In genomic region chr7:102713011-102713690, GRCh38 we compare ENCODE assay signal across 8 cellular contexts. TPM values are rescaled to one million over a fixed set of nuclear protein-coding genes. Genes with fewer than 3 reads are reported as not detected.
DNase-seq lines count a peak whose midpoint lies in the region; ATAC-seq and TF ChIP-seq lines count a peak whose summit lies in the region.
"Not testable (repeated sequence)": the region's sequence is repeated elsewhere in the genome, so short reads cannot be mapped to it uniquely, and the experiment has no call there.

No MANE protein-coding gene starts in this region.

- H3K27me3 ChIP-seq in CD8-positive, alpha-beta T cell (ENCODE audit: insufficient read depth, low read length); KMS-11 (ENCODE audit: insufficient read depth, low read depth): not testable (repeated sequence)

- not testable (repeated sequence) for H3K27ac ChIP-seq in CD8-positive, alpha-beta T cell (ENCODE audit: low read depth, low read length)
- peak overlapping the region; percentile 84 for H3K27ac ChIP-seq in KMS-11

- not testable (repeated sequence) for H3K27ac Mint-ChIP-seq in CD8-positive, alpha-beta T cell; T-helper 17 cell; natural killer cell
- peak overlapping the region; percentile 63 for H3K27ac Mint-ChIP-seq in activated naive CD8-positive, alpha-beta T cell treated with anti-CD3 and anti-CD28 coated beads for 36 hours

- not testable (repeated sequence) for H3K4me3 ChIP-seq in CD8-positive, alpha-beta T cell (ENCODE audit: low read depth, low read length); KMS-11 (IDR thresholded peaks at IDR 0.05; ENCODE audit: insufficient read depth, low read depth, low read length)

- not testable (repeated sequence) for H3K4me1 ChIP-seq in CD8-positive, alpha-beta T cell (ENCODE audit: insufficient read depth, low read length)
- H3K4me1 ChIP-seq in KMS-11 (ENCODE audit: low read depth, poor library complexity, severe bottlenecking), result peaks cover 44% of the 10 kb centered on the region

- not testable (repeated sequence) for H3K9me3 Mint-ChIP-seq in CD8-positive, alpha-beta T cell; activated naive CD8-positive, alpha-beta T cell treated with anti-CD3 and anti-CD28 coated beads for 36 hours; natural killer cell

- CTCF ChIA-PET in CD8-positive, alpha-beta T cell (lab: Charles Lee), result not testable (repeated sequence)

- peak overlapping the region; percentile 76 for H3K4me2 ChIP-seq in KMS-11

- peak overlapping the region; percentile 51 for H2AFZ ChIP-seq in KMS-11 (ENCODE audit: low read depth)

- not testable (repeated sequence) for H4K20me1 ChIP-seq in KMS-11 (ENCODE audit: insufficient read depth)

- intact Hi-C loops in CD8-positive, alpha-beta T cell (cut with DNase I, micrococcal nuclease); natural killer cell (cut with micrococcal nuclease): not testable (repeated sequence)

- H3K4me1 Mint-ChIP-seq in CD8-positive, alpha-beta T cell (ENCODE audit: low read depth); T-helper 17 cell; activated naive CD8-positive, alpha-beta T cell treated with anti-CD3 and anti-CD28 coated beads for 36 hours; natural killer cell: not testable (repeated sequence)

- not testable (repeated sequence) for H3K36me3 ChIP-seq in CD8-positive, alpha-beta T cell (ENCODE audit: insufficient read depth, low read length); KMS-11 (ENCODE audit: insufficient read depth)

- not testable (repeated sequence) for H3K9me3 ChIP-seq in CD8-positive, alpha-beta T cell (ENCODE audit: low read length); T-helper 17 cell (ENCODE audit: control insufficient read depth, low read length, poor library complexity, severe bottlenecking)

- not testable (repeated sequence) for H3K4me3 Mint-ChIP-seq in CD8-positive, alpha-beta T cell; activated naive CD8-positive, alpha-beta T cell treated with anti-CD3 and anti-CD28 coated beads for 36 hours; natural killer cell
- H3K4me3 Mint-ChIP-seq in T-helper 17 cell, result peak overlapping the region; percentile 31

- H3K36me3 Mint-ChIP-seq in CD8-positive, alpha-beta T cell; T-helper 17 cell (ENCODE audit: low read depth); activated naive CD8-positive, alpha-beta T cell treated with anti-CD3 and anti-CD28 coated beads for 36 hours; natural killer cell: not testable (repeated sequence)

- peak in 1 of 7 experiments; percentile 19 for DNase-seq in CD8-positive, alpha-beta T cell
- DNase-seq in T-helper 17 cell, natural killer cell: not testable (repeated sequence)
- DNase-seq in activated naive CD8-positive, alpha-beta T cell treated with anti-CD3 and anti-CD28 coated beads for 36 hours, result peak; percentile 13

- peak; percentile 75 for ATAC-seq in CD8-positive, alpha-beta T cell
- ATAC-seq in GM19023 (IDR thresholded peaks at IDR 0.05; ENCODE audit: unreplicated experiment) (peak; percentile 66), GM21717 (IDR thresholded peaks at IDR 0.05; ENCODE audit: unreplicated experiment) (peak; percentile 78), HG03064 (IDR thresholded peaks at IDR 0.05; ENCODE audit: low read depth, unreplicated experiment) (peak; percentile 80), T-helper 17 cell (peak; percentile 62), natural killer cell (peak in 2 of 3 donors; percentile 53 to 73)

- H3K79me2 ChIP-seq in KMS-11 (ENCODE audit: insufficient read depth, low read depth), result not testable (repeated sequence)

- H3K27me3 Mint-ChIP-seq in CD8-positive, alpha-beta T cell (ENCODE audit: low read depth); T-helper 17 cell; activated naive CD8-positive, alpha-beta T cell treated with anti-CD3 and anti-CD28 coated beads for 36 hours: not testable (repeated sequence)
- H3K27me3 Mint-ChIP-seq in natural killer cell (ENCODE audit: low read depth in 2 of 2), result peaks cover 0 to 16% of the 10 kb centered on the region in 2 donors

- not testable (repeated sequence) for TF ChIP-seq CTCF in CD8-positive, alpha-beta T cell (IDR thresholded peaks at IDR 0.05); KMS-11 (conservative IDR thresholded peaks at IDR 0.05; ENCODE audit: low read depth, low read length); natural killer cell (IDR thresholded peaks at IDR 0.05)

- POLR2A ChIA-PET in CD8-positive, alpha-beta T cell (lab: Charles Lee), result not testable (repeated sequence)

- H3K9ac ChIP-seq in KMS-11, result peak overlapping the region; percentile 38; the same call in 1 of the 2 replicates

RNA-seq across cellular contexts. Expression of gene FAM185A, which starts 35.6 kb away (rescaled TPM):
- total RNA-seq in CD8-positive, alpha-beta T cell, result 1 to 10 TPM; 1.6 to 1.7 TPM
- total RNA-seq in T-helper 17 cell (1 to 10 TPM; 4.8 to 4.9 TPM), natural killer cell (1 to 10 TPM; 5.8 to 8.9 (median 5.9) TPM)
- 10 to 100 TPM; 10.0 to 10.2 TPM for total RNA-seq in activated naive CD8-positive, alpha-beta T cell treated with anti-CD3 and anti-CD28 coated beads for 36 hours

RNA-seq across cellular contexts. Expression of gene POLR2J2, which starts 41.7 kb away (rescaled TPM):
- total RNA-seq in CD8-positive, alpha-beta T cell, result 10 to 100 TPM; 22.9 to 24.8 TPM
- total RNA-seq in T-helper 17 cell (10 to 100 TPM; 35.7 to 44.7 TPM), natural killer cell (10 to 100 TPM; 38.9 to 63.8 (median 49.4) TPM)
- total RNA-seq in activated naive CD8-positive, alpha-beta T cell treated with anti-CD3 and anti-CD28 coated beads for 36 hours, result 1 to 10 TPM; 6.5 to 6.9 TPM
